31 cellular contexts compared by ENCODE assay signal in the genomic region with DNA sequence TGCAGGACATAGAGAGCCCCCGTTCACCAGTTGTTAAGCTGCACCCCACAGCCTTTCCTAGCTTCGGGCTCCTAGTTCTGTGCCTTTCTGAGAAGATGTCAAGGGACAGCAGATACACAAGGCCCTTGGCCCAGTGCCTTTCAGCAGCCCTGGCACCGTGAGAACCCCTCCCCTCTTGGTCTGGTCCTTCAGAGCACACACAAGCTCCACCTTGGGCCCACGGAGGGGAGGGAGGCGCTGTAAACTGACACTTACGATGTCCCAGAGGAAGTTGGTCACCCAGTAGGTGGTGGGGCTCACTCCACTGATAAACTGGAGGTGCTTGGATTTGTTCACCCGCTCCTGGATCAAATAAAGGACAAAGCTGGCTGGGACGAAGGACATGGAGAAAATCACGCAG.
"Had no signal": no experiment of that assay in that cellular context is flagged by ENCODE, and none has a peak within 500 bp of the region (broad histone marks: within the 10 kb centered on the region; RNA-seq: fewer than 3 reads in every experiment).

No MANE protein-coding gene starts in this region.

- H3K27me3 ChIP-seq: adrenal gland, cardiac muscle cell, gastroesophageal sphincter, hepatocyte, neutrophil, ovary, right lobe of liver, upper lobe of left lung, vagina had no signal

- H3K36me3 ChIP-seq: adrenal gland, cardiac muscle cell, gastroesophageal sphincter, neutrophil, ovary, right lobe of liver, upper lobe of left lung, vagina had no signal

- FAIRE-seq: endothelial cell of umbilical vein, kidney had no signal

- H3K36me3 Mint-ChIP-seq: activated naive CD8-positive, alpha-beta T cell treated with anti-CD3 and anti-CD28 coated beads for 36 hours; brain; naive thymus-derived CD8-positive, alpha-beta T cell; T-cell had no signal

- H3K9me3 ChIP-seq: adrenal gland, gastroesophageal sphincter, neutrophil, ovary, right lobe of liver, upper lobe of left lung, vagina had no signal

- H3K4me3 Mint-ChIP-seq: activated CD4-positive, alpha-beta T cell treated with anti-CD3 and anti-CD28 coated beads for 36 hours; activated naive CD4-positive, alpha-beta T cell treated with anti-CD3 and anti-CD28 coated beads for 36 hours; activated naive CD8-positive, alpha-beta T cell treated with anti-CD3 and anti-CD28 coated beads for 36 hours; brain; naive thymus-derived CD8-positive, alpha-beta T cell; stimulated activated naive CD8-positive, alpha-beta T cell treated with anti-CD3 and anti-CD28 coated beads, Interleukin-15, amount 100 ng/mL, for 72 hours; T-cell; T-helper 2 cell treated with Interferon-gamma antibody and Interleukin-4, amounts not matched to agents 5 μg/mL and 100 μg/mL, for 36 hours had no signal

- H3K4me3 ChIP-seq: adrenal gland, cardiac muscle cell, coronary artery, dorsolateral prefrontal cortex, gastroesophageal sphincter, hepatocyte, ovary, right lobe of liver, upper lobe of left lung, vagina had no signal

- H3K27ac ChIP-seq: adrenal gland, cardiac muscle cell, coronary artery, dorsolateral prefrontal cortex, gastroesophageal sphincter, neutrophil, ovary, right lobe of liver, vagina had no signal

- H2AFZ ChIP-seq: hepatocyte had no signal

- H3K9me3 Mint-ChIP-seq: activated naive CD4-positive, alpha-beta T cell treated with anti-CD3 and anti-CD28 coated beads for 36 hours; activated naive CD8-positive, alpha-beta T cell treated with anti-CD3 and anti-CD28 coated beads for 36 hours; brain; naive thymus-derived CD8-positive, alpha-beta T cell; stimulated activated naive CD8-positive, alpha-beta T cell treated with anti-CD3 and anti-CD28 coated beads, Interleukin-15, amount 100 ng/mL, for 72 hours; T-cell; T-helper 2 cell treated with Interferon-gamma antibody and Interleukin-4, amounts not matched to agents 5 μg/mL and 100 μg/mL, for 36 hours had no signal

- H3K4me1 ChIP-seq: adrenal gland, right lobe of liver had no signal

- ATAC-seq: activated CD4-positive, alpha-beta T cell treated with anti-CD3 and anti-CD28 coated beads for 36 hours; gastroesophageal sphincter; left colon; naive thymus-derived CD8-positive, alpha-beta T cell; right lobe of liver; stimulated activated naive CD8-positive, alpha-beta T cell treated with anti-CD3 and anti-CD28 coated beads, Interleukin-15, amount 100 ng/mL, for 72 hours; T-cell had no signal

- H3K27ac Mint-ChIP-seq: activated CD4-positive, alpha-beta T cell treated with anti-CD3 and anti-CD28 coated beads for 36 hours; activated naive CD4-positive, alpha-beta T cell treated with anti-CD3 and anti-CD28 coated beads for 36 hours; activated naive CD8-positive, alpha-beta T cell treated with anti-CD3 and anti-CD28 coated beads for 36 hours; brain; progenitor cell of endocrine pancreas; stimulated activated naive CD8-positive, alpha-beta T cell treated with anti-CD3 and anti-CD28 coated beads, Interleukin-15, amount 100 ng/mL, for 72 hours; T-cell; T-helper 2 cell treated with Interferon-gamma antibody and Interleukin-4, amounts not matched to agents 5 μg/mL and 100 μg/mL, for 36 hours had no signal

- H3K4me2 ChIP-seq: hepatocyte had no signal

- H3K79me2 ChIP-seq: hepatocyte had no signal

- H3K4me1 Mint-ChIP-seq: brain had no signal

- H3K27me3 Mint-ChIP-seq: activated naive CD8-positive, alpha-beta T cell treated with anti-CD3 and anti-CD28 coated beads for 36 hours; brain; stimulated activated naive CD8-positive, alpha-beta T cell treated with anti-CD3 and anti-CD28 coated beads, Interleukin-15, amount 100 ng/mL, for 72 hours had no signal

- DNase-seq: activated CD4-positive, alpha-beta T cell treated with anti-CD3 and anti-CD28 coated beads for 36 hours; activated CD4-positive, CD25-positive, alpha-beta regulatory T cell; activated CD8-positive, alpha-beta memory T cell treated with anti-CD3 and anti-CD28 coated beads for 24 hours; activated effector memory CD4-positive, alpha-beta T cell treated with anti-CD3 and anti-CD28 coated beads, Interleukin-2, amount 50 U/mL, for 16 hours; activated naive CD4-positive, alpha-beta T cell treated with anti-CD3 and anti-CD28 coated beads for 36 hours; activated naive CD8-positive, alpha-beta T cell treated with anti-CD3 and anti-CD28 coated beads for 36 hours; adrenal gland; aorta; dorsolateral prefrontal cortex; effector memory CD4-positive, alpha-beta T cell; kidney; left colon; naive thymus-derived CD8-positive, alpha-beta T cell; ovary; right lobe of liver; stimulated activated CD4-positive, alpha-beta T cell treated with anti-CD3 and anti-CD28 coated beads, Interleukin-12 subunit alpha, Interleukin-12 subunit beta, amount 100 ng/mL, for 4 hours; stimulated activated CD4-positive, alpha-beta T cell treated with anti-CD3 and anti-CD28 coated beads, Interleukin-4, amount 100 ng/mL, for 1 hour; stimulated activated naive CD8-positive, alpha-beta T cell treated with anti-CD3 and anti-CD28 coated beads, Interleukin-15, amount 100 ng/mL, for 72 hours; substantia nigra; T-cell; upper lobe of left lung had no signal
